Comparison of ENCODE assay signal across 19 cellular contexts in genomic region chr18:47370052-47370451, GRCh38.
DNase-seq lines count a peak whose midpoint lies in the region; ATAC-seq and TF ChIP-seq lines count a peak whose summit lies in the region.
"Had no signal": no experiment of that assay in that cellular context is flagged by ENCODE, and none has a peak within 500 bp of the region (broad histone marks: within the 10 kb centered on the region; RNA-seq: fewer than 3 reads in every experiment).

No MANE protein-coding gene starts in this region.

- H3K27ac ChIP-seq in mammary epithelial cell (ENCODE audit: insufficient read depth, low read depth, low read length) (no peak overlapping the region), left lung (no peak overlapping the region)
- H3K27ac ChIP-seq: 22Rv1; A549; BLaER1 treated with 17β-estradiol and CSF1 and Interleukin-3, amounts not matched to agents 10 nM and 100 nM; C4-2B had no signal

- H3K9me3 Mint-ChIP-seq in MCF 10A (ENCODE audit: unreplicated experiment): peaks cover 7% of the 10 kb centered on the region

- H3K4me1 Mint-ChIP-seq in MCF 10A (ENCODE audit: insufficient read depth, unreplicated experiment): no peaks in the 10 kb centered on the region
- H3K4me1 Mint-ChIP-seq: B cell had no signal

- H2AFZ ChIP-seq in mammary epithelial cell (ENCODE audit: low read depth, low read length): no peak overlapping the region

- no peak for TF ChIP-seq CTCF in MCF 10A (IDR thresholded peaks at IDR 0.05; ENCODE audit: unreplicated experiment)
- TF ChIP-seq CTCF in mammary epithelial cell (conservative IDR thresholded peaks at IDR 0.05 in 1 of 2, IDR thresholded peaks at IDR 0.05 in 1 of 2; ENCODE audit: extremely low read depth in 1 of 2, insufficient read depth in 1 of 2, low read depth in 1 of 2, low read length in 2 of 2): no peak
- no peak for TF ChIP-seq CTCF in fibroblast of mammary gland (conservative IDR thresholded peaks at IDR 0.05; ENCODE audit: control insufficient read depth, insufficient read depth, low read depth, low read length)
- no peak for TF ChIP-seq CTCF in left lung (IDR thresholded peaks at IDR 0.05)

- no TSS peak for BruUV-seq in MCF 10A (replicated peaks; lab: Mats Ljungman, UMichigan)
- no TSS peak for BruUV-seq in mammary epithelial cell (replicated peaks; lab: Mats Ljungman, UMichigan)

- no peak overlapping the region for H3K9ac ChIP-seq in mammary epithelial cell (ENCODE audit: insufficient read depth, low read length)
- H3K9ac ChIP-seq: BLaER1 treated with 17β-estradiol and CSF1 and Interleukin-3, amounts not matched to agents 10 nM and 100 nM had no signal

- H4K20me1 ChIP-seq in mammary epithelial cell (ENCODE audit: insufficient read depth, low read length): no peaks in the 10 kb centered on the region
- H4K20me1 ChIP-seq: BLaER1 treated with 17β-estradiol and CSF1 and Interleukin-3, amounts not matched to agents 10 nM and 100 nM had no signal

- no peaks in the 10 kb centered on the region for H3K27me3 ChIP-seq in mammary epithelial cell (ENCODE audit: insufficient read depth, low read length)
- H3K27me3 ChIP-seq in left lung: no peaks in the 10 kb centered on the region
- H3K27me3 ChIP-seq: BLaER1 treated with 17β-estradiol and CSF1 and Interleukin-3, amounts not matched to agents 10 nM and 100 nM had no signal

- DNase-seq in MCF 10A (ENCODE audit: unreplicated experiment) (peak; percentile 20), mammary epithelial cell (no peak), fibroblast of mammary gland (ENCODE audit: low read depth) (peak; percentile 7), left lung (no peak), NCI-H1105 (lab: John Stamatoyannopoulos, UW) (no peak), activated T-cell treated with anti-CD3 and anti-CD28 coated beads for 4 hours (no peak)
- DNase-seq: AML-193; Caco-2; Calu3; CD4-positive, alpha-beta T cell; CD8-positive, alpha-beta T cell; DMS79 treated with DMSO at 0.1 percent for 48 hours; GF-D8 had no signal

- H3K4me2 ChIP-seq in mammary epithelial cell (ENCODE audit: insufficient read depth, low read depth, low read length): no peak overlapping the region
- H3K4me2 ChIP-seq: A549; BLaER1 treated with 17β-estradiol and CSF1 and Interleukin-3, amounts not matched to agents 10 nM and 100 nM had no signal

- in situ Hi-C loops in mammary epithelial cell (cut with MboI; ENCODE audit: low sequenced_read_pairs in 2 of 2): no loop called here

- no peaks in the 10 kb centered on the region for H3K36me3 Mint-ChIP-seq in MCF 10A (ENCODE audit: insufficient read depth, unreplicated experiment)
- H3K36me3 Mint-ChIP-seq: CD8-positive, alpha-beta T cell had no signal

- ATAC-seq in left lung (peak; percentile 67), GM19467 (IDR thresholded peaks at IDR 0.05; ENCODE audit: unreplicated experiment) (no peak)
- ATAC-seq: A549; CD8-positive, alpha-beta T cell had no signal

- H3K27ac Mint-ChIP-seq in MCF 10A (ENCODE audit: low read depth, unreplicated experiment): no peak overlapping the region
- H3K27ac Mint-ChIP-seq: B cell; CD4-positive, alpha-beta T cell; CD8-positive, alpha-beta T cell had no signal

- POLR2A ChIA-PET in MCF 10A (lab: Yijun Ruan, JAX): no interaction called here

- dilution Hi-C loops in mammary epithelial cell (cut with HindIII; ENCODE audit: low sequenced_read_pairs): no loop called here

- H3K4me3 Mint-ChIP-seq in MCF 10A (ENCODE audit: unreplicated experiment): no peak overlapping the region
- H3K4me3 Mint-ChIP-seq: B cell; CD4-positive, alpha-beta T cell; CD8-positive, alpha-beta T cell had no signal

- H3K79me2 ChIP-seq in mammary epithelial cell (ENCODE audit: insufficient read depth, low read length): no peaks in the 10 kb centered on the region

- H3K9me3 ChIP-seq in mammary epithelial cell (replicated peaks; ENCODE audit: insufficient read depth, low read length): no peaks in the 10 kb centered on the region
- peaks cover 0 to 15% of the 10 kb centered on the region in 2 donors for H3K9me3 ChIP-seq in left lung
- H3K9me3 ChIP-seq: A549, Caco-2 had no signal

- CTCF ChIA-PET in MCF 10A (lab: Yijun Ruan, JAX) (no interaction called here), mammary epithelial cell (lab: Charles Lee; ENCODE audit: low non-redundant PET) (interaction anchor here (0.6 kb wide), 1 partner anchor 41 kb away, joined by 14 read pairs; no protein-coding TSS in a partner anchor)

- H3K4me3 ChIP-seq in mammary epithelial cell (replicated peaks in 1 of 3; ENCODE audit: insufficient read depth in 1 of 3, low read depth in 2 of 3, low read length in 3 of 3) (no peak overlapping the region), fibroblast of mammary gland (ENCODE audit: control insufficient read depth, low read depth, low read length) (no peak overlapping the region), left lung (no peak overlapping the region)
- H3K4me3 ChIP-seq: A549; BLaER1 treated with 17β-estradiol and CSF1 and Interleukin-3, amounts not matched to agents 10 nM and 100 nM had no signal

- H3K27me3 Mint-ChIP-seq in MCF 10A (ENCODE audit: insufficient read depth, unreplicated experiment): peaks cover 52% of the 10 kb centered on the region

- intact Hi-C loops in MCF 10A (cut with micrococcal nuclease) (no loop called here), mammary epithelial cell (cut with micrococcal nuclease) (no loop called here), left lung (cut with DNase I) (no loop called here)

- H3K4me1 ChIP-seq in mammary epithelial cell (ENCODE audit: insufficient read depth, low read length) (no peaks in the 10 kb centered on the region), left lung (no peaks in the 10 kb centered on the region)
- H3K4me1 ChIP-seq: A549, Caco-2 had no signal

- H3K36me3 ChIP-seq in mammary epithelial cell (ENCODE audit: insufficient read depth, low read length) (no peaks in the 10 kb centered on the region), left lung (no peaks in the 10 kb centered on the region)
- H3K36me3 ChIP-seq: BLaER1 treated with 17β-estradiol and CSF1 and Interleukin-3, amounts not matched to agents 10 nM and 100 nM had no signal

- 21% methylated on average over 2 of the region's 2 CpGs for WGBS in mammary epithelial cell (ENCODE audit: low coverage, missing lambda C conversion rate)

Comparison
In these comparisons a context has a peak if more than half of its experiments do, and no peak if none do; other contexts are left out.
1. DNase-seq: peak in MCF 10A (single experiment) and fibroblast of mammary gland (single experiment); none in mammary epithelial cell (single experiment), left lung (0 of 2), NCI-H1105 (single experiment) and activated T-cell treated with anti-CD3 and anti-CD28 coated beads for 4 hours (single experiment).